Comparison of ENCODE assay signal across 14 cellular contexts in genomic region chr14:34649344-34649743, GRCh38. TPM values are rescaled to one million over a fixed set of nuclear protein-coding genes. Genes with fewer than 3 reads are reported as not detected.
DNase-seq lines count a peak whose midpoint lies in the region; ATAC-seq and TF ChIP-seq lines count a peak whose summit lies in the region.
"Had no signal": no experiment of that assay in that cellular context is flagged by ENCODE, and none has a peak within 500 bp of the region (broad histone marks: within the 10 kb centered on the region; RNA-seq: fewer than 3 reads in every experiment).

No MANE protein-coding gene starts in this region.

- H3K27ac Mint-ChIP-seq in MCF 10A (ENCODE audit: low read depth, unreplicated experiment), result peak overlapping the region; percentile 99

- POLR2A ChIA-PET in MCF 10A (lab: Yijun Ruan, JAX), result no interaction called here

- H3K4me1 ChIP-seq in breast epithelium, result no peaks in the 10 kb centered on the region
- H3K4me1 ChIP-seq: upper lobe of right lung had no signal

- no peaks in the 10 kb centered on the region for H3K27me3 Mint-ChIP-seq in MCF 10A (ENCODE audit: insufficient read depth, unreplicated experiment)

- no peak overlapping the region for H3K4me3 ChIP-seq in breast epithelium
- H3K4me3 ChIP-seq: lung, upper lobe of right lung had no signal

- H3K4me3 Mint-ChIP-seq in MCF 10A (ENCODE audit: unreplicated experiment), result no peak overlapping the region

- TF ChIP-seq CTCF in MCF 10A (IDR thresholded peaks at IDR 0.05; ENCODE audit: unreplicated experiment) (no peak), breast epithelium (IDR thresholded peaks at IDR 0.05) (no peak)

- no peak for TF ChIP-seq POLR2A in breast epithelium (IDR thresholded peaks at IDR 0.05)

- no peaks in the 10 kb centered on the region for H3K9me3 Mint-ChIP-seq in MCF 10A (ENCODE audit: unreplicated experiment)

- CTCF ChIA-PET in MCF 10A (lab: Yijun Ruan, JAX), result interaction anchor here (1.0 kb wide), 2 partner anchors 21 to 23 kb away, joined by 3 to 4 read pairs; no protein-coding TSS in a partner anchor

- no peak for ATAC-seq in GM18498 (IDR thresholded peaks at IDR 0.05; ENCODE audit: unreplicated experiment)
- ATAC-seq: right cardiac atrium, upper lobe of right lung had no signal

- DNase-seq in MCF 10A (ENCODE audit: unreplicated experiment) (peak; percentile 69), breast epithelium (ENCODE audit: low spot score in 2 of 2) (no peak), amniotic epithelial cell (ENCODE audit: low read depth) (peak; percentile 89), foreskin melanocyte (peak; percentile 26), COR-L47 (lab: John Stamatoyannopoulos, UW) (no peak), hypothalamus (lab: John Stamatoyannopoulos, UW) (no peak), posterior vena cava (ENCODE audit: low spot score) (no peak)
- DNase-seq: central memory CD4-positive, alpha-beta T cell; GF-D8; GOT3; right cardiac atrium; upper lobe of right lung had no signal

- no peaks in the 10 kb centered on the region for H3K9me3 ChIP-seq in breast epithelium
- H3K9me3 ChIP-seq: upper lobe of right lung had no signal

- intact Hi-C loops in MCF 10A (cut with micrococcal nuclease), result no loop called here
- intact Hi-C loops in breast epithelium (cut with DNase I; ENCODE audit: low total_unique reads), result no loop called here
- intact Hi-C loops in posterior vena cava (cut with DNase I), result no loop called here

- no peaks in the 10 kb centered on the region for H3K36me3 ChIP-seq in breast epithelium
- H3K36me3 ChIP-seq: upper lobe of right lung had no signal

- H3K27me3 ChIP-seq in breast epithelium, result no peaks in the 10 kb centered on the region
- H3K27me3 ChIP-seq: upper lobe of right lung had no signal

- BruUV-seq in MCF 10A (replicated peaks; lab: Mats Ljungman, UMichigan), result no TSS peak

- H3K4me1 Mint-ChIP-seq in MCF 10A (ENCODE audit: insufficient read depth, unreplicated experiment), result peaks cover 30% of the 10 kb centered on the region

- H3K27ac ChIP-seq in breast epithelium, result no peak overlapping the region
- H3K27ac ChIP-seq: upper lobe of right lung had no signal

- peaks cover 13% of the 10 kb centered on the region for H3K36me3 Mint-ChIP-seq in MCF 10A (ENCODE audit: insufficient read depth, unreplicated experiment)

RNA-seq across cellular contexts. Expression of gene SNX6, which starts 19.4 kb away (rescaled TPM):
- total RNA-seq in MCF 10A (2022) (72.5 and 85.9 TPM in 2 replicates), breast epithelium (100 to 1,000 TPM in 2 of 3 donors, 10 to 100 TPM in 1; 64.2 to 129 (median 127) TPM), posterior vena cava (10 to 100 TPM; 83.7 to 84.6 TPM)

Comparison
In these comparisons a context has a peak if more than half of its experiments do, and no peak if none do; other contexts are left out.
1. DNase-seq: peak in MCF 10A (single experiment), amniotic epithelial cell (single experiment) and foreskin melanocyte (single experiment); none in breast epithelium (0 of 2), COR-L47 (single experiment), hypothalamus (0 of 51) and posterior vena cava (single experiment).